Comparison of ENCODE assay signal across 16 cellular contexts in the genomic region with DNA sequence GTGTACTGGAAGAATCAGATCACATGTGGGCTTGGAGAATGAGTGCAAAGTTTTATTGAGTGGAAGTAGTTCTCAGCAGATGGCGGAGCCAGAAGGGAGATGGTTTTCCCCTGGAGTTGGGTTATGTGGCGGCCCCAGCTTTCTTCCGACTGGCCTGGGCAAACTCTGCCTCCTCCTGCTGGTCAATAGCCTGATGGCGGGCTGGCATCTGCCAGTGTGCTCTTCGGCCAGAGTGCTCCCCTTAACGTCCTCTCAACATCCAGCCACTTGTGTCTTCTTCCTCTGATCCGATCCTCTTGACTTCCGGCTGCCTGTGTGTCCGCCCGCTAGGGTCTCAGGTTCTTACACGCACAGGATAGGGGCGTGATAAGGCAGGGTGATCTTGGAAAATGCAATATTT.
DNase-seq lines count a peak whose midpoint lies in the region; ATAC-seq and TF ChIP-seq lines count a peak whose summit lies in the region.
"Had no signal": no experiment of that assay in that cellular context is flagged by ENCODE, and none has a peak within 500 bp of the region (broad histone marks: within the 10 kb centered on the region; RNA-seq: fewer than 3 reads in every experiment).

No MANE protein-coding gene starts in this region.

- H3K27ac Mint-ChIP-seq in activated T-cell treated with anti-CD3 and anti-CD28 coated beads, Interleukin-2, amount 50 U/mL, for 72 hours, result no peak overlapping the region
- no peak overlapping the region for H3K27ac Mint-ChIP-seq in stimulated activated effector memory CD8-positive, alpha-beta T cell treated with anti-CD3 and anti-CD28 coated beads, Interleukin-12 subunit alpha, Interleukin-12 subunit beta, amount 100 ng/mL, for 72 hours

- no peaks in the 10 kb centered on the region for H4K20me1 ChIP-seq in HCT116 (ENCODE audit: insufficient read depth)

- DNase-seq in activated T-cell treated with anti-CD3 and anti-CD28 coated beads, Interleukin-2, amount 50 U/mL, for 4 hours, result no peak
- DNase-seq in activated T-cell treated with anti-CD3 and anti-CD28 coated beads, Interleukin-2, amount 50 U/mL, for 72 hours, result no peak
- no peak for DNase-seq in HCT116 (ENCODE audit: low read depth, low spot score)
- no peak for DNase-seq in brain microvascular endothelial cell
- DNase-seq in stimulated activated effector memory CD8-positive, alpha-beta T cell treated with anti-CD3 and anti-CD28 coated beads, Interleukin-12 subunit alpha, Interleukin-12 subunit beta, amount 100 ng/mL, for 72 hours (ENCODE audit: low spot score in 2 of 2), result no peak
- no peak for DNase-seq in caudate nucleus (lab: John Stamatoyannopoulos, UW)
- DNase-seq: DMS79 treated with DMSO at 0.1 percent for 48 hours, Kasumi-1, MG63, NCI-H1092, NCI-H2081, NCI-H446 treated with DMSO at 0.1 percent for 48 hours, NCI-H69 had no signal

- no peak for TF ChIP-seq POLR2A in HCT116 (IDR thresholded peaks at IDR 0.05; ENCODE audit: borderline replicate concordance, extremely low read depth, insufficient read depth, insufficient read length)

- peak overlapping the region; percentile 37 for H3K4me3 Mint-ChIP-seq in activated T-cell treated with anti-CD3 and anti-CD28 coated beads, Interleukin-2, amount 50 U/mL, for 4 hours
- H3K4me3 Mint-ChIP-seq in activated T-cell treated with anti-CD3 and anti-CD28 coated beads, Interleukin-2, amount 50 U/mL, for 72 hours, result no peak overlapping the region
- H3K4me3 Mint-ChIP-seq in stimulated activated effector memory CD8-positive, alpha-beta T cell treated with anti-CD3 and anti-CD28 coated beads, Interleukin-12 subunit alpha, Interleukin-12 subunit beta, amount 100 ng/mL, for 72 hours, result peak overlapping the region; percentile 47

- CTCF ChIA-PET in HCT116 (lab: Charles Lee), result no interaction called here

- peaks cover 10% of the 10 kb centered on the region for H3K4me1 Mint-ChIP-seq in activated T-cell treated with anti-CD3 and anti-CD28 coated beads, Interleukin-2, amount 50 U/mL, for 4 hours (ENCODE audit: low read depth)
- peaks cover 14% of the 10 kb centered on the region for H3K4me1 Mint-ChIP-seq in activated T-cell treated with anti-CD3 and anti-CD28 coated beads, Interleukin-2, amount 50 U/mL, for 72 hours (ENCODE audit: low read depth)
- peaks cover 20% of the 10 kb centered on the region for H3K4me1 Mint-ChIP-seq in stimulated activated effector memory CD8-positive, alpha-beta T cell treated with anti-CD3 and anti-CD28 coated beads, Interleukin-12 subunit alpha, Interleukin-12 subunit beta, amount 100 ng/mL, for 72 hours

- no peaks in the 10 kb centered on the region; the same call in 1 of the 2 replicates for H3K9me2 ChIP-seq in HCT116 (ENCODE audit: insufficient read depth)

- RAD21 ChIA-PET in HCT116 (lab: Charles Lee; ENCODE audit: low non-redundant PET in 1 of 2, low total read pairs in 2 of 2, uncharacterized antibody in 2 of 2, unreplicated experiment in 2 of 2), result no interaction called here

- peak in 2 of 3 experiments; percentile 2 to 17; a peak in 1 of 6 replicates for TF ChIP-seq CTCF in HCT116 (IDR thresholded peaks at IDR 0.05 in 2 of 3, conservative IDR thresholded peaks at IDR 0.05 in 1 of 3; ENCODE audit: borderline replicate concordance in 1 of 3, insufficient read depth in 1 of 3, low read depth in 2 of 3, low read length in 2 of 3)
- peak; percentile 6 for TF ChIP-seq CTCF in brain microvascular endothelial cell (IDR thresholded peaks at IDR 0.05; ENCODE audit: low read depth, low read length, missing control alignments)

- no peak for ATAC-seq in activated T-cell treated with anti-CD3 and anti-CD28 coated beads, Interleukin-2, amount 50 U/mL, for 4 hours
- no peak for ATAC-seq in activated T-cell treated with anti-CD3 and anti-CD28 coated beads, Interleukin-2, amount 50 U/mL, for 72 hours (replicated peaks in 1 of 2)
- ATAC-seq in HCT116, result no peak
- ATAC-seq in stimulated activated effector memory CD8-positive, alpha-beta T cell treated with anti-CD3 and anti-CD28 coated beads, Interleukin-12 subunit alpha, Interleukin-12 subunit beta, amount 100 ng/mL, for 72 hours, result no peak
- no peak for ATAC-seq in GM19351 (IDR thresholded peaks at IDR 0.05; ENCODE audit: unreplicated experiment)
- ATAC-seq: Right ventricle myocardium inferior had no signal

- H3K4me2 ChIP-seq in HCT116 (ENCODE audit: low read length), result no peak overlapping the region
- H3K4me2 ChIP-seq: A549 had no signal

- no peak overlapping the region for H3K9ac ChIP-seq in HCT116 (ENCODE audit: low read length)

- intact Hi-C loops in HCT116 (cut with micrococcal nuclease), result no loop called here

- no peaks in the 10 kb centered on the region for H3K79me2 ChIP-seq in HCT116 (ENCODE audit: insufficient read depth, low read length)

- no TSS peak for BruUV-seq in HCT116 (replicated peaks; lab: Mats Ljungman, UMichigan)

- no peaks in the 10 kb centered on the region for H3K27me3 Mint-ChIP-seq in activated T-cell treated with anti-CD3 and anti-CD28 coated beads, Interleukin-2, amount 50 U/mL, for 4 hours (ENCODE audit: low read depth)
- no peaks in the 10 kb centered on the region for H3K27me3 Mint-ChIP-seq in activated T-cell treated with anti-CD3 and anti-CD28 coated beads, Interleukin-2, amount 50 U/mL, for 72 hours (ENCODE audit: low read depth)

- H3K36me3 Mint-ChIP-seq in activated T-cell treated with anti-CD3 and anti-CD28 coated beads, Interleukin-2, amount 50 U/mL, for 4 hours (ENCODE audit: insufficient read depth), result no peaks in the 10 kb centered on the region
- H3K36me3 Mint-ChIP-seq in activated T-cell treated with anti-CD3 and anti-CD28 coated beads, Interleukin-2, amount 50 U/mL, for 72 hours (ENCODE audit: insufficient read depth in 2 of 2), result peaks cover 15 to 40% of the 10 kb centered on the region in 2 donors
- H3K36me3 Mint-ChIP-seq in stimulated activated effector memory CD8-positive, alpha-beta T cell treated with anti-CD3 and anti-CD28 coated beads, Interleukin-12 subunit alpha, Interleukin-12 subunit beta, amount 100 ng/mL, for 72 hours, result peaks cover 7% of the 10 kb centered on the region

- H3K4me3 ChIP-seq in HCT116 (replicated peaks in 1 of 2; ENCODE audit: low read depth in 1 of 2, low read length in 2 of 2), result no peak overlapping the region
- no peak overlapping the region for H3K4me3 ChIP-seq in brain microvascular endothelial cell (ENCODE audit: low read depth, low read length)
- H3K4me3 ChIP-seq: A549, MG63 had no signal

- H3K4me1 ChIP-seq in HCT116 (ENCODE audit: control insufficient read depth in 1 of 2, insufficient read depth in 2 of 2, low read length in 2 of 2), result no peaks in the 10 kb centered on the region
- H3K4me1 ChIP-seq: A549 had no signal

- H3K27me3 ChIP-seq in HCT116 (ENCODE audit: insufficient read depth, low read length) (no peaks in the 10 kb centered on the region), brain microvascular endothelial cell (replicated peaks) (no peaks in the 10 kb centered on the region)
- H3K27me3 ChIP-seq: MG63 had no signal

- H3K27ac ChIP-seq in HCT116 (ENCODE audit: low read depth, low read length) (no peak overlapping the region), brain microvascular endothelial cell (no peak overlapping the region), caudate nucleus (ENCODE audit: low read depth, low read length) (no peak overlapping the region)
- H3K27ac ChIP-seq: A549 had no signal

- H3K9me3 ChIP-seq in HCT116 (ENCODE audit: control insufficient read depth in 1 of 2, insufficient read depth in 1 of 2, low read depth in 1 of 2, low read length in 2 of 2), result no peaks in the 10 kb centered on the region

- no peak overlapping the region for H2AFZ ChIP-seq in HCT116 (ENCODE audit: low read depth, low read length, poor library complexity, severe bottlenecking)

- in situ Hi-C loops in brain microvascular endothelial cell (cut with HindIII; ENCODE audit: low pct_ligation_motif_present, low sequenced_read_pairs), result no loop called here

- H3K36me3 ChIP-seq in HCT116 (ENCODE audit: control insufficient read depth in 1 of 2, insufficient read depth in 2 of 2, low read length in 2 of 2) (no peaks in the 10 kb centered on the region), brain microvascular endothelial cell (replicated peaks) (no peaks in the 10 kb centered on the region)
- H3K36me3 ChIP-seq: MG63 had no signal

- POLR2A ChIA-PET in HCT116 (lab: Charles Lee), result no interaction called here

- peaks cover 19% of the 10 kb centered on the region for H3K9me3 Mint-ChIP-seq in activated T-cell treated with anti-CD3 and anti-CD28 coated beads, Interleukin-2, amount 50 U/mL, for 4 hours
- peaks cover 18 to 23% of the 10 kb centered on the region in 2 donors for H3K9me3 Mint-ChIP-seq in activated T-cell treated with anti-CD3 and anti-CD28 coated beads, Interleukin-2, amount 50 U/mL, for 72 hours
- H3K9me3 Mint-ChIP-seq in stimulated activated effector memory CD8-positive, alpha-beta T cell treated with anti-CD3 and anti-CD28 coated beads, Interleukin-12 subunit alpha, Interleukin-12 subunit beta, amount 100 ng/mL, for 72 hours, result peaks cover 9% of the 10 kb centered on the region

- TF ChIP-seq RAD21 in HCT116 (IDR thresholded peaks at IDR 0.05; ENCODE audit: low read depth), result no peak

TF ChIP-seq in HCT116, 20 proteins besides CTCF, POLR2A, EP300 and RAD21 (continues in another document):
- TF ChIP-seq SRF (IDR thresholded peaks at IDR 0.05; ENCODE audit: low read depth) (no peak), EZH2 (IDR thresholded peaks at IDR 0.05) (no peak), ZFX (IDR thresholded peaks at IDR 0.05) (no peak), JUND (IDR thresholded peaks at IDR 0.05) (no peak)
- TF ChIP-seq, protein P1, sequence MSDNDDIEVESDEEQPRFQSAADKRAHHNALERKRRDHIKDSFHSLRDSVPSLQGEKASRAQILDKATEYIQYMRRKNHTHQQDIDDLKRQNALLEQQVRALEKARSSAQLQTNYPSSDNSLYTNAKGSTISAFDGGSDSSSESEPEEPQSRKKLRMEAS (IDR thresholded peaks at IDR 0.05), result no peak
- TF ChIP-seq, protein P2, sequence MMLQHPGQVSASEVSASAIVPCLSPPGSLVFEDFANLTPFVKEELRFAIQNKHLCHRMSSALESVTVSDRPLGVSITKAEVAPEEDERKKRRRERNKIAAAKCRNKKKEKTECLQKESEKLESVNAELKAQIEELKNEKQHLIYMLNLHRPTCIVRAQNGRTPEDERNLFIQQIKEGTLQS (IDR thresholded peaks at IDR 0.05), result no peak

Comparison
In these comparisons a context has a peak if more than half of its experiments do, and no peak if none do; other contexts are left out.
1. H3K4me3 Mint-ChIP-seq: peak in activated T-cell treated with anti-CD3 and anti-CD28 coated beads, Interleukin-2, amount 50 U/mL, for 4 hours (single experiment) and stimulated activated effector memory CD8-positive, alpha-beta T cell treated with anti-CD3 and anti-CD28 coated beads, Interleukin-12 subunit alpha, Interleukin-12 subunit beta, amount 100 ng/mL, for 72 hours (single experiment); none in activated T-cell treated with anti-CD3 and anti-CD28 coated beads, Interleukin-2, amount 50 U/mL, for 72 hours (0 of 2).